In genomic region chr9:132233138-132233537, GRCh38 we compare ENCODE assay signal across 24 cellular contexts.
"Had no signal": no experiment of that assay in that cellular context is flagged by ENCODE, and none has a peak within 500 bp of the region (broad histone marks: within the 10 kb centered on the region; RNA-seq: fewer than 3 reads in every experiment).

No MANE protein-coding gene starts in this region.

- H3K27me3 ChIP-seq: dorsolateral prefrontal cortex had no signal

- FAIRE-seq: colon, endothelial cell of umbilical vein, frontal cortex, islet of Langerhans, keratinocyte had no signal

- ATAC-seq: foreskin keratinocyte, gastroesophageal sphincter, heart right ventricle, left cardiac atrium, left lung, left ventricle myocardium superior, lower lobe of right lung, mucosa of descending colon had no signal

- H3K36me3 Mint-ChIP-seq: mesothelial cell of epicardium, naive B cell had no signal

- H3K36me3 ChIP-seq: esophagus muscularis mucosa, gastroesophageal sphincter, heart right ventricle, left lung, lower lobe of right lung had no signal

- H3K9me3 ChIP-seq: esophagus muscularis mucosa, gastroesophageal sphincter, heart right ventricle, left lung, lower lobe of right lung, mucosa of descending colon had no signal

- H3K9me3 Mint-ChIP-seq: mesothelial cell of epicardium, naive B cell had no signal

- DNase-seq: dermis blood vessel endothelial cell; dorsolateral prefrontal cortex; effector CD4-positive, alpha-beta T cell; effector memory CD4-positive, alpha-beta T cell; foreskin keratinocyte; head of caudate nucleus; heart right ventricle; hippocampal formation; left cardiac atrium; left ventricle myocardium superior; lower lobe of right lung; mesenchymal stem cell; mucosa of descending colon; naive B cell had no signal

- H3K4me3 ChIP-seq: coronary artery, dorsolateral prefrontal cortex, esophagus muscularis mucosa, gastroesophageal sphincter, heart right ventricle, left lung, lower lobe of right lung, mucosa of descending colon had no signal

- H3K4me1 ChIP-seq: foreskin keratinocyte had no signal

- H3K4me3 Mint-ChIP-seq: mesothelial cell of epicardium, naive B cell had no signal

- H3K27ac ChIP-seq: coronary artery, dorsolateral prefrontal cortex, esophagus muscularis mucosa, foreskin keratinocyte, gastroesophageal sphincter, heart right ventricle, left lung, lower lobe of right lung had no signal

- H3K27ac Mint-ChIP-seq: mesothelial cell of epicardium, naive B cell had no signal
